ENCODE assay signal across 8 cellular contexts in genomic region chr12:118372541-118373495, GRCh38. TPM values are rescaled to one million over a fixed set of nuclear protein-coding genes. Genes with fewer than 3 reads are reported as not detected.
DNase-seq lines count a peak whose midpoint lies in the region; ATAC-seq lines count a peak whose summit lies in the region.

TAOK3 (minus strand) TSS chr12:118372907; CDS start chr12:118255567, 117,340 bp downstream.

- no peaks in the 10 kb centered on the region for H3K36me3 ChIP-seq in BLaER1 treated with 17β-estradiol and CSF1 and Interleukin-3, amounts not matched to agents 10 nM and 100 nM

- H3K4me3 ChIP-seq in BLaER1 treated with 17β-estradiol and CSF1 and Interleukin-3, amounts not matched to agents 10 nM and 100 nM: peak within 1 kb of the TSS; percentile 84 to 100 (median 94)

- ATAC-seq in GM19351 (IDR thresholded peaks at IDR 0.05; ENCODE audit: unreplicated experiment) (peak; percentile 74), HG03521 (IDR thresholded peaks at IDR 0.05; ENCODE audit: unreplicated experiment) (peak; percentile 77), left lobe of liver (peak; percentile 85)

- peak within 1 kb of the TSS; percentile 66 to 90 (median 79); a peak in 21 of 22 replicates for H3K27ac ChIP-seq in BLaER1 treated with 17β-estradiol and CSF1 and Interleukin-3, amounts not matched to agents 10 nM and 100 nM

- H3K9me3 ChIP-seq in BLaER1 treated with 17β-estradiol and CSF1 and Interleukin-3, amounts not matched to agents 10 nM and 100 nM (replicated peaks in 1 of 11): peaks cover 0 to 6% (median 0%) of the 10 kb centered on the region in 11 experiments; a peak in 1 of 22 replicates

- H4K20me1 ChIP-seq in BLaER1 treated with 17β-estradiol and CSF1 and Interleukin-3, amounts not matched to agents 10 nM and 100 nM: peaks cover 23 to 41% (median 36%) of the 10 kb centered on the region in 11 experiments; a peak in 21 of 22 replicates

- H3K27me3 ChIP-seq in BLaER1 treated with 17β-estradiol and CSF1 and Interleukin-3, amounts not matched to agents 10 nM and 100 nM: peaks cover 25 to 37% (median 33%) of the 10 kb centered on the region in 11 experiments

- H3K4me1 ChIP-seq in BLaER1 treated with 17β-estradiol and CSF1 and Interleukin-3, amounts not matched to agents 10 nM and 100 nM: peaks cover 33 to 58% (median 39%) of the 10 kb centered on the region in 10 experiments

- peak within 1 kb of the TSS; percentile 99 to 100 (median 100) for H3K4me2 ChIP-seq in BLaER1 treated with 17β-estradiol and CSF1 and Interleukin-3, amounts not matched to agents 10 nM and 100 nM

- DNase-seq in NCI-H748 (lab: John Stamatoyannopoulos, UW; ENCODE audit: unreplicated experiment): peak; percentile 98
- DNase-seq in activated CD4-positive, alpha-beta T cell treated with anti-CD3 and anti-CD28 coated beads, Interleukin-2, amount 50 U/mL, for 1 hour: peak; percentile 96
- peak; percentile 99 for DNase-seq in dedifferentiated amniotic fluid mesenchymal stem cell (ENCODE audit: extremely low spot score)
- DNase-seq in left lobe of liver (ENCODE audit: low spot score): peak; percentile 99
- peak; percentile 95 for DNase-seq in stimulated activated CD4-positive, alpha-beta T cell treated with anti-CD3 and anti-CD28 coated beads, Interleukin-2, amount 100 ng/mL, for 4 hours (ENCODE audit: low read depth)

- H3K9ac ChIP-seq in BLaER1 treated with 17β-estradiol and CSF1 and Interleukin-3, amounts not matched to agents 10 nM and 100 nM: peak within 1 kb of the TSS; percentile 78 to 90 (median 85)

RNA-seq across cellular contexts. Expression of gene TAOK3, which starts in this region (rescaled TPM):
- total RNA-seq in left lobe of liver: 15.5 TPM

Comparison
In these comparisons a context has a peak if more than half of its experiments do, and no peak if none do; other contexts are left out.
1. Peak in every context shown above with its lines: DNase-seq, ATAC-seq, H3K4me3 ChIP-seq and H3K27ac ChIP-seq.